7 cellular contexts compared by ENCODE assay signal in genomic region chr21:7798446-7798845, GRCh38.
DNase-seq lines count a peak whose midpoint lies in the region; ATAC-seq, FAIRE-seq and TF ChIP-seq lines count a peak whose summit lies in the region.
"Not testable (repeated sequence)": the region's sequence is repeated elsewhere in the genome, so short reads cannot be mapped to it uniquely, and the experiment has no call there.

No MANE protein-coding gene starts in this region.

- not testable (repeated sequence) for H3K27ac Mint-ChIP-seq in GM23338; activated CD8-positive, alpha-beta T cell treated with anti-CD3 and anti-CD28 coated beads for 36 hours; neural crest cell (ENCODE audit: unreplicated experiment)

- H3K9me3 Mint-ChIP-seq in GM23338; activated CD8-positive, alpha-beta T cell treated with anti-CD3 and anti-CD28 coated beads for 36 hours; neural crest cell: not testable (repeated sequence)

- not testable (repeated sequence) for H3K79me2 ChIP-seq in GM23338 (replicated peaks; ENCODE audit: insufficient read depth); PC-9 (ENCODE audit: low read depth); K562 (ENCODE audit: control insufficient read depth, insufficient read depth, low read length)

- not testable (repeated sequence) for TF ChIP-seq POLR2A in K562 (conservative IDR thresholded peaks at IDR 0.05)

- H3F3A ChIP-seq in GM23338 (replicated peaks; ENCODE audit: low read depth); PC-9 (ENCODE audit: insufficient read depth, low read depth): not testable (repeated sequence)

- POLR2A ChIA-PET in PC-9 (lab: Charles Lee; ENCODE audit: unreplicated experiment); activated CD8-positive, alpha-beta T cell treated with anti-CD3 and anti-CD28 coated beads for 36 hours (lab: Charles Lee); K562 (lab: Yijun Ruan, JAX): not testable (repeated sequence)

- not testable (repeated sequence) for H3K36me3 Mint-ChIP-seq in GM23338 (ENCODE audit: low read depth); activated CD8-positive, alpha-beta T cell treated with anti-CD3 and anti-CD28 coated beads for 36 hours (ENCODE audit: low read depth); neural crest cell (ENCODE audit: low read depth)

- H3K27me3 Mint-ChIP-seq in GM23338 (ENCODE audit: insufficient read depth, low read depth, poor library complexity); activated CD8-positive, alpha-beta T cell treated with anti-CD3 and anti-CD28 coated beads for 36 hours; neural crest cell (ENCODE audit: low read depth): not testable (repeated sequence)

- H3K4me1 Mint-ChIP-seq in GM23338; activated CD8-positive, alpha-beta T cell treated with anti-CD3 and anti-CD28 coated beads for 36 hours (ENCODE audit: low read depth); neural crest cell: not testable (repeated sequence)

- not testable (repeated sequence) for H3K9me2 ChIP-seq in GM23338 (ENCODE audit: insufficient read depth); PC-9 (ENCODE audit: insufficient read depth)

- not testable (repeated sequence) for H3K9me3 ChIP-seq in PC-9 (ENCODE audit: insufficient read depth, low read depth); K562 (replicated peaks; ENCODE audit: control insufficient read depth, insufficient read depth, low read depth, low read length)

- not testable (repeated sequence) for H3K9me1 ChIP-seq in K562 (ENCODE audit: control insufficient read depth, insufficient read depth, low read length)

- DNase-seq in GM23338 (ENCODE audit: low spot score); PC-9; K562 (ENCODE audit: extremely low read depth in 1 of 4, low spot score in 3 of 4); choroid plexus epithelial cell (ENCODE audit: low read depth); neural crest cell (ENCODE audit: low read depth, low spot score): not testable (repeated sequence)
- DNase-seq in activated CD8-positive, alpha-beta T cell treated with anti-CD3 and anti-CD28 coated beads for 36 hours, result peak; percentile 1
- peak; percentile 17 for DNase-seq in Right ventricle myocardium inferior (ENCODE audit: missing footprints)

- H3K4me2 ChIP-seq in GM23338; PC-9; K562 (ENCODE audit: insufficient read depth, low read length): not testable (repeated sequence)

- not testable (repeated sequence) for H3K9ac ChIP-seq in K562 (ENCODE audit: insufficient read depth in 1 of 2, low read depth in 2 of 2, low read length in 2 of 2)

- TF ChIP-seq CTCF in GM23338 (conservative IDR thresholded peaks at IDR 0.05; ENCODE audit: low read depth in 2 of 2) (peak in 1 of 2 experiments; percentile 37; a peak in 2 of 4 replicates), PC-9 (conservative IDR thresholded peaks at IDR 0.05) (0 out of 2 replicates have a peak, but pooled peaks have one; percentile 16), K562 (IDR thresholded peaks at IDR 0.05 in 2 of 3, conservative IDR thresholded peaks at IDR 0.05 in 1 of 3; ENCODE audit: insufficient read depth in 2 of 3, low read depth in 1 of 3, low read length in 3 of 3) (0 out of 6 replicates have a peak, but pooled peaks of 1 of the 3 experiments have one; percentile 5), choroid plexus epithelial cell (conservative IDR thresholded peaks at IDR 0.05; ENCODE audit: low read depth, low read length) (peak; percentile 2), neural crest cell (conservative IDR thresholded peaks at IDR 0.05) (peak; percentile 21)
- TF ChIP-seq CTCF in activated CD8-positive, alpha-beta T cell treated with anti-CD3 and anti-CD28 coated beads for 36 hours (IDR thresholded peaks at IDR 0.05), result not testable (repeated sequence)

- H3K4me1 ChIP-seq in GM23338 (ENCODE audit: insufficient read depth); PC-9 (replicated peaks; ENCODE audit: insufficient read depth); K562 (replicated peaks in 1 of 2; ENCODE audit: control insufficient read depth in 2 of 2, insufficient read depth in 2 of 2, low read length in 2 of 2): not testable (repeated sequence)

- H4K20me1 ChIP-seq in GM23338 (replicated peaks; ENCODE audit: insufficient read depth); PC-9 (ENCODE audit: insufficient read depth); K562 (replicated peaks; ENCODE audit: control insufficient read depth, insufficient read depth, low read length): not testable (repeated sequence)

- not testable (repeated sequence) for FAIRE-seq in K562 (lab: Jason Lieb, UNC)

- H3K27me3 ChIP-seq in GM23338 (ENCODE audit: insufficient read depth); PC-9 (ENCODE audit: insufficient read depth, low read depth); K562 (ENCODE audit: control insufficient read depth in 2 of 2, insufficient read depth in 2 of 2, low read length in 2 of 2): not testable (repeated sequence)

- not testable (repeated sequence) for H2AFZ ChIP-seq in GM23338; PC-9; K562 (ENCODE audit: low read depth, low read length)

- H3K4me3 Mint-ChIP-seq in GM23338; activated CD8-positive, alpha-beta T cell treated with anti-CD3 and anti-CD28 coated beads for 36 hours; neural crest cell: not testable (repeated sequence)

- peak; percentile 74 for ATAC-seq in GM23338
- peak; percentile 39 for ATAC-seq in activated CD8-positive, alpha-beta T cell treated with anti-CD3 and anti-CD28 coated beads for 36 hours
- ATAC-seq in K562, result peak; percentile 70
- not testable (repeated sequence) for ATAC-seq in Right ventricle myocardium inferior

- not testable (repeated sequence) for BruUV-seq in PC-9 (replicated peaks; lab: Mats Ljungman, UMichigan); K562 (replicated peaks; lab: Mats Ljungman, UMichigan)

- not testable (repeated sequence) for TF ChIP-seq EP300 in K562 (IDR thresholded peaks at IDR 0.05; ENCODE audit: low read length)

- H3K4me3 ChIP-seq in GM23338; PC-9; K562; choroid plexus epithelial cell (ENCODE audit: low read depth, low read length): not testable (repeated sequence)

- not testable (repeated sequence) for H3K36me3 ChIP-seq in GM23338 (ENCODE audit: insufficient read depth); PC-9 (ENCODE audit: low read depth); K562 (ENCODE audit: control insufficient read depth, insufficient read depth, low read length)

- H3K27ac ChIP-seq in GM23338 (ENCODE audit: low read depth); PC-9; K562 (ENCODE audit: extremely low read depth, low read depth, low read length): not testable (repeated sequence)

- TF ChIP-seq RAD21 in K562 (CRISPR knock-in tag; conservative IDR thresholded peaks at IDR 0.05 in 1 of 2, IDR thresholded peaks at IDR 0.05 in 1 of 2), result not testable (repeated sequence)

- 0% methylated on average over 2 of the region's 6 CpGs for WGBS in K562 (ENCODE audit: insufficient coverage, low coverage, missing lambda C conversion rate)

- in situ Hi-C loops in K562 (cut with MboI), result not testable (repeated sequence)

- CTCF ChIA-PET in PC-9 (lab: Charles Lee); activated CD8-positive, alpha-beta T cell treated with anti-CD3 and anti-CD28 coated beads for 36 hours (lab: Charles Lee); K562 (lab: Yijun Ruan, JAX; ENCODE audit: low intra/inter-chr PET ratio): not testable (repeated sequence)

- intact Hi-C loops in PC-9 (cut with micrococcal nuclease; ENCODE audit: unreplicated experiment); activated CD8-positive, alpha-beta T cell treated with anti-CD3 and anti-CD28 coated beads for 36 hours (cut with micrococcal nuclease); K562 (cut with micrococcal nuclease); Right ventricle myocardium inferior (cut with DNase I): not testable (repeated sequence)
